ENCODE assay signal across 22 cellular contexts in genomic region chr10:124414077-124414476, GRCh38. TPM values are rescaled to one million over a fixed set of nuclear protein-coding genes. Genes with fewer than 3 reads are reported as not detected.
DNase-seq lines count a peak whose midpoint lies in the region; ATAC-seq, FAIRE-seq and TF ChIP-seq lines count a peak whose summit lies in the region.
"Had no signal": no experiment of that assay in that cellular context is flagged by ENCODE, and none has a peak within 500 bp of the region (broad histone marks: within the 10 kb centered on the region; RNA-seq: fewer than 3 reads in every experiment).

No MANE protein-coding gene starts in this region.

- H3K9me3 ChIP-seq in Loucy (ENCODE audit: insufficient read depth, low read depth, low read length) = no peaks in the 10 kb centered on the region
- no peaks in the 10 kb centered on the region for H3K9me3 ChIP-seq in keratinocyte (ENCODE audit: control insufficient read depth, low read depth, low read length)
- H3K9me3 ChIP-seq in transverse colon = no peaks in the 10 kb centered on the region
- H3K9me3 ChIP-seq: left ventricle myocardium inferior had no signal

- 44 to 71% methylated on average over 4 of the region's 4 CpGs for WGBS in transverse colon (ENCODE audit: low coverage in 1 of 2), 2 donors

- TF ChIP-seq CTCF in Loucy (conservative IDR thresholded peaks at IDR 0.05; ENCODE audit: low read length) = no peak
- no peak for TF ChIP-seq CTCF in keratinocyte (optimal IDR thresholded peaks at IDR 0.05 in 1 of 3, IDR thresholded peaks at IDR 0.05 in 1 of 3, conservative IDR thresholded peaks at IDR 0.05 in 1 of 3; ENCODE audit: extremely low read depth in 1 of 3, insufficient read depth in 2 of 3, low read length in 3 of 3)
- TF ChIP-seq CTCF in transverse colon (IDR thresholded peaks at IDR 0.05) = no peak
- TF ChIP-seq CTCF in endothelial cell (IDR thresholded peaks at IDR 0.05; ENCODE audit: unreplicated experiment) = no peak
- no peak for TF ChIP-seq CTCF in D721Med (IDR thresholded peaks at IDR 0.05; ENCODE audit: insufficient read depth, missing control alignments)

- H3K36me3 Mint-ChIP-seq in endothelial cell (ENCODE audit: low read depth, unreplicated experiment) = no peaks in the 10 kb centered on the region

- H3K9me3 Mint-ChIP-seq in endothelial cell (ENCODE audit: unreplicated experiment) = no peaks in the 10 kb centered on the region
- H3K9me3 Mint-ChIP-seq: CD4-positive, alpha-beta T cell; central memory CD8-positive, alpha-beta T cell; naive B cell; stimulated activated naive CD8-positive, alpha-beta T cell treated with anti-CD3 and anti-CD28 coated beads, Interleukin-15, Interleukin-2, amounts not matched to agents 100 ng/mL and 50 ng/mL, for 24 hours had no signal

- H4K20me1 ChIP-seq in Loucy (ENCODE audit: insufficient read depth, low read length, poor library complexity, severe bottlenecking) (peaks cover 23% of the 10 kb centered on the region), keratinocyte (ENCODE audit: control insufficient read depth, extremely low read depth, insufficient read depth, low read length) (peaks cover 13% of the 10 kb centered on the region)

- no peak overlapping the region for H3K27ac ChIP-seq in keratinocyte (ENCODE audit: control insufficient read depth, insufficient read depth, low read length)
- H3K27ac ChIP-seq in transverse colon = peak overlapping the region in 3 of 4 donors; percentile 6 to 36 (median 31)
- H3K27ac ChIP-seq: left ventricle myocardium inferior had no signal

- H3F3A ChIP-seq in Loucy (ENCODE audit: low read depth) = no peaks in the 10 kb centered on the region

- in situ Hi-C loops in transverse colon (cut with MboI; ENCODE audit: low pct_ligation_motif_present in 1 of 4, low pct_unique_long_range_greater_than_20kb in 1 of 4, low sequenced_read_pairs in 3 of 4) = no loop called here

- peak overlapping the region; percentile 42 for H3K4me2 ChIP-seq in Loucy (ENCODE audit: low read depth, low read length, poor library complexity, severe bottlenecking)
- peak overlapping the region; percentile 76 for H3K4me2 ChIP-seq in keratinocyte (ENCODE audit: control insufficient read depth, extremely low read depth, insufficient read depth, low read depth, low read length)

- no peak for ATAC-seq in HG03565 (IDR thresholded peaks at IDR 0.05; ENCODE audit: unreplicated experiment)
- ATAC-seq: activated CD4-positive, alpha-beta T cell treated with anti-CD3 and anti-CD28 coated beads for 36 hours; GM12878 had no signal

- dilution Hi-C loops in keratinocyte (cut with MboI; ENCODE audit: extremely low pct_ligation_motif_present, low sequenced_read_pairs) = no loop called here

- FAIRE-seq in keratinocyte (lab: Jason Lieb, UNC) (peak; percentile 26), D721Med (lab: Jason Lieb, UNC) (no peak)
- FAIRE-seq: GM12878 had no signal

- no peak overlapping the region for H3K27ac Mint-ChIP-seq in endothelial cell (ENCODE audit: unreplicated experiment)
- H3K27ac Mint-ChIP-seq: activated CD4-positive, alpha-beta T cell treated with anti-CD3 and anti-CD28 coated beads for 36 hours; CD4-positive, alpha-beta T cell; stimulated activated naive CD8-positive, alpha-beta T cell treated with anti-CD3 and anti-CD28 coated beads, Interleukin-15, Interleukin-2, amounts not matched to agents 100 ng/mL and 50 ng/mL, for 24 hours had no signal

- no peaks in the 10 kb centered on the region for H3K27me3 Mint-ChIP-seq in endothelial cell (ENCODE audit: unreplicated experiment)
- H3K27me3 Mint-ChIP-seq: activated CD4-positive, alpha-beta T cell treated with anti-CD3 and anti-CD28 coated beads for 36 hours; CD4-positive, alpha-beta T cell; central memory CD8-positive, alpha-beta T cell; naive B cell; progenitor cell of endocrine pancreas; stimulated activated naive CD8-positive, alpha-beta T cell treated with anti-CD3 and anti-CD28 coated beads, Interleukin-15, Interleukin-2, amounts not matched to agents 100 ng/mL and 50 ng/mL, for 24 hours had no signal

- H3K4me3 ChIP-seq in Loucy (ENCODE audit: low read length, poor library complexity, severe bottlenecking) = no peak overlapping the region
- H3K4me3 ChIP-seq in keratinocyte (ENCODE audit: control insufficient read depth in 2 of 3, extremely low read depth in 1 of 3, insufficient read depth in 2 of 3, low read depth in 1 of 3, low read length in 3 of 3) = peak overlapping the region in 1 of 3 experiments; percentile 2
- H3K4me3 ChIP-seq in transverse colon = no peak overlapping the region
- H3K4me3 ChIP-seq: GM12878, left ventricle myocardium inferior had no signal

- H2AFZ ChIP-seq in Loucy (ENCODE audit: low read length) (no peak overlapping the region), keratinocyte (ENCODE audit: control insufficient read depth, low read length) (no peak overlapping the region)

- peaks cover 5% of the 10 kb centered on the region; the same call in 1 of the 2 replicates for H3K36me3 ChIP-seq in Loucy (ENCODE audit: insufficient read depth, low read length)
- H3K36me3 ChIP-seq in keratinocyte (ENCODE audit: control insufficient read depth in 2 of 2, extremely low read depth in 1 of 2, insufficient read depth in 2 of 2, low read length in 2 of 2) = peaks cover 17% of the 10 kb centered on the region in 2 experiments
- H3K36me3 ChIP-seq in transverse colon = peaks cover 0 to 4% (median 0%) of the 10 kb centered on the region in 4 donors

- peaks cover 47% of the 10 kb centered on the region for H3K79me2 ChIP-seq in Loucy (ENCODE audit: insufficient read depth, low read length)
- H3K79me2 ChIP-seq in keratinocyte (ENCODE audit: control insufficient read depth, insufficient read depth, low read length) = peaks cover 89% of the 10 kb centered on the region

- H3K9me1 ChIP-seq in keratinocyte (ENCODE audit: control insufficient read depth, extremely low read depth, insufficient read depth, low read length) = no peaks in the 10 kb centered on the region

- no peak overlapping the region for H3K4me3 Mint-ChIP-seq in endothelial cell (ENCODE audit: unreplicated experiment)
- H3K4me3 Mint-ChIP-seq: activated CD4-positive, alpha-beta T cell treated with anti-CD3 and anti-CD28 coated beads for 36 hours; CD4-positive, alpha-beta T cell; central memory CD8-positive, alpha-beta T cell; naive B cell; stimulated activated naive CD8-positive, alpha-beta T cell treated with anti-CD3 and anti-CD28 coated beads, Interleukin-15, Interleukin-2, amounts not matched to agents 100 ng/mL and 50 ng/mL, for 24 hours had no signal

- no peak for TF ChIP-seq EP300 in transverse colon (IDR thresholded peaks at IDR 0.05; ENCODE audit: low read depth)

- no peak for TF ChIP-seq POLR2A in transverse colon (IDR thresholded peaks at IDR 0.05)

- intact Hi-C loops in transverse colon (cut with DNase I; ENCODE audit: low total_unique reads) = no loop called here

- H3K27me3 ChIP-seq in Loucy (ENCODE audit: insufficient read depth, low read length, poor library complexity, severe bottlenecking) (no peaks in the 10 kb centered on the region), keratinocyte (ENCODE audit: control insufficient read depth, extremely low read depth, insufficient read depth, low read length) (no peaks in the 10 kb centered on the region), transverse colon (no peaks in the 10 kb centered on the region)

- H3K9me2 ChIP-seq in Loucy (replicated peaks; ENCODE audit: low read depth, low read length) = no peaks in the 10 kb centered on the region

- peaks cover 48% of the 10 kb centered on the region for H3K4me1 ChIP-seq in Loucy (ENCODE audit: insufficient read depth, low read length, poor library complexity, severe bottlenecking)
- H3K4me1 ChIP-seq in keratinocyte (ENCODE audit: control insufficient read depth, extremely low read depth, insufficient read depth, low read length) = peaks cover 27% of the 10 kb centered on the region
- H3K4me1 ChIP-seq in transverse colon = peaks cover 0 to 40% (median 25%) of the 10 kb centered on the region in 4 donors

- H3K4me1 Mint-ChIP-seq in endothelial cell (ENCODE audit: unreplicated experiment) = peaks cover 6% of the 10 kb centered on the region

- peak; percentile 61 for DNase-seq in dedifferentiated amniotic fluid mesenchymal stem cell (ENCODE audit: extremely low spot score)
- DNase-seq in keratinocyte (ENCODE audit: low read depth, low spot score) = no peak
- DNase-seq in transverse colon = no peak
- DNase-seq in endothelial cell (ENCODE audit: low spot score) = no peak
- no peak for DNase-seq in D721Med (ENCODE audit: insufficient read length, low spot score)
- DNase-seq: activated CD4-positive, alpha-beta T cell treated with anti-CD3 and anti-CD28 coated beads for 36 hours; activated naive CD4-positive, alpha-beta T cell treated with anti-CD3 and anti-CD28 coated beads, Interleukin-2, amount 50 U/mL, for 16 hours; activated T-cell treated with anti-CD3 and anti-CD28 coated beads for 4 hours; CD4-positive, alpha-beta T cell; H7; left ventricle myocardium inferior; naive B cell; NCI-H187; NCI-H510A treated with DMSO at 0.1 percent for 48 hours; T-helper 9 cell had no signal

- H3K9ac ChIP-seq in Loucy (ENCODE audit: low read depth, low read length, poor library complexity, severe bottlenecking) = no peak overlapping the region
- H3K9ac ChIP-seq in keratinocyte (ENCODE audit: control insufficient read depth, extremely low read depth, insufficient read depth, low read length) = no peak overlapping the region

RNA-seq across cellular contexts. Expression of gene OAT, which starts 4.6 kb away (rescaled TPM):
- 310 to 528 TPM (median 427 TPM) in 3 replicates for polyA plus RNA-seq in keratinocyte
- polyA plus RNA-seq in keratinocyte (2011; ENCODE audit: low read depth) = 38.5 TPM
- polyA plus RNA-seq in keratinocyte (2011; cell fraction: cytosol; rRNA removed) = 212 and 359 TPM in 2 replicates
- 329 and 426 TPM in 2 replicates for polyA plus RNA-seq in keratinocyte (2011; cell fraction: nucleus; rRNA removed)
- 96.8 and 332 TPM in 2 replicates for polyA plus RNA-seq in keratinocyte (2012; ENCODE audit: low replicate concordance)
- polyA minus RNA-seq in keratinocyte = 145 to 269 TPM (median 183 TPM) in 3 replicates
- 150 TPM for polyA minus RNA-seq in keratinocyte (2011; cell fraction: cytosol; rRNA and poly(A)+ RNA removed)
- polyA minus RNA-seq in keratinocyte (2011; cell fraction: nucleus; rRNA and poly(A)+ RNA removed) = 149 and 237 TPM in 2 replicates
- total RNA-seq in transverse colon = 10 to 100 TPM; 22.1 to 89.3 (median 60.9) TPM
- 36.6 TPM for total RNA-seq in endothelial cell (ENCODE audit: unreplicated experiment)

RNA-seq across cellular contexts. Expression of gene NKX1-2, which starts 35.8 kb away (rescaled TPM):
- 0.89 to 3.6 TPM (median 1.9 TPM) in 3 replicates for polyA plus RNA-seq in keratinocyte
- 3.4 TPM for polyA plus RNA-seq in keratinocyte (2011; ENCODE audit: low read depth)
- 1.4 and 3.2 TPM in 2 replicates for polyA plus RNA-seq in keratinocyte (2011; cell fraction: cytosol; rRNA removed)
- polyA plus RNA-seq in keratinocyte (2011; cell fraction: nucleus; rRNA removed) = 1.3 and 1.7 TPM in 2 replicates
- polyA plus RNA-seq in keratinocyte (2012; ENCODE audit: low replicate concordance) = 1.9 and 3.3 TPM in 2 replicates
- polyA minus RNA-seq in keratinocyte = 1.0 to 2.5 TPM (median 1.2 TPM) in 3 replicates
- 3.5 TPM for polyA minus RNA-seq in keratinocyte (2011; cell fraction: cytosol; rRNA and poly(A)+ RNA removed)
- polyA minus RNA-seq in keratinocyte (2011; cell fraction: nucleus; rRNA and poly(A)+ RNA removed) = 1.5 and 1.7 TPM in 2 replicates
- total RNA-seq in transverse colon (not detected), endothelial cell (ENCODE audit: unreplicated experiment) (0.77 TPM)
- total RNA-seq: activated CD4-positive, alpha-beta T cell treated with anti-CD3 and anti-CD28 coated beads for 36 hours; CD4-positive, alpha-beta T cell; Daoy; GM12878; left ventricle myocardium inferior; progenitor cell of endocrine pancreas had no signal
- polyA plus RNA-seq: GM12878 had no signal

RNA-seq across cellular contexts. Expression of gene LHPP, which starts 47.5 kb away (rescaled TPM):
- 13.1 to 17.7 TPM (median 17.2 TPM) in 3 replicates for polyA plus RNA-seq in keratinocyte
- 8.9 TPM for polyA plus RNA-seq in keratinocyte (2011; ENCODE audit: low read depth)
- 13.2 and 14.6 TPM in 2 replicates for polyA plus RNA-seq in keratinocyte (2011; cell fraction: cytosol; rRNA removed)
- 9.3 and 13.0 TPM in 2 replicates for polyA plus RNA-seq in keratinocyte (2011; cell fraction: nucleus; rRNA removed)
- polyA plus RNA-seq in keratinocyte (2012; ENCODE audit: low replicate concordance) = 22.6 and 25.2 TPM in 2 replicates
- polyA minus RNA-seq in keratinocyte = 8.3 to 8.7 TPM (median 8.4 TPM) in 3 replicates
- 15.3 TPM for polyA minus RNA-seq in keratinocyte (2011; cell fraction: cytosol; rRNA and poly(A)+ RNA removed)
- polyA minus RNA-seq in keratinocyte (2011; cell fraction: nucleus; rRNA and poly(A)+ RNA removed) = 3.1 and 4.6 TPM in 2 replicates
- total RNA-seq in transverse colon (100 to 1,000 TPM in 1 of 4 donors, 10 to 100 TPM in 3; 20.3 to 116 (median 22.4) TPM), endothelial cell (ENCODE audit: unreplicated experiment) (4.2 TPM)
